Comparison of ENCODE assay signal across 1 cellular context in the genomic region with DNA sequence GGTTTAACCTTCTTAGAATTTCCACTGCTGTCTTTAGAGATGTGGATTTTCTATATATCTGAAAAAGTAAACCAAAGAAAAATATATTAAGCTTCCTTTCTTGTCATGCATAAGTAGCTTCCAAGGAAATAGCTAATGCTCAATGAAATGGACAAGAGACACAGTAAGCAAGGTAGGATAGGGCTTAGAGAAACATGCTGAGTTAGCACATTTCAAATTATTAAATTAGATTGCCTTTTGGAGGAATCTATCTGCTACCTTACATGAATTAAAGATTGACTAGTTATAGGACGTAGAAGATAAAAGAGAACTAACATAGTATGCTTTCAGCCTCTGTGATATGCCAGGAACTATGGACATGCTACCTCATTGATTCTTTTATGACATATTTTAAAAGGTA.
TF ChIP-seq lines count a peak whose summit lies in the region.

No MANE protein-coding gene starts in this region.

TF ChIP-seq in K562, 482 proteins besides CTCF, POLR2A, EP300 and RAD21 (continued from another document):
- TF ChIP-seq, protein P1, sequence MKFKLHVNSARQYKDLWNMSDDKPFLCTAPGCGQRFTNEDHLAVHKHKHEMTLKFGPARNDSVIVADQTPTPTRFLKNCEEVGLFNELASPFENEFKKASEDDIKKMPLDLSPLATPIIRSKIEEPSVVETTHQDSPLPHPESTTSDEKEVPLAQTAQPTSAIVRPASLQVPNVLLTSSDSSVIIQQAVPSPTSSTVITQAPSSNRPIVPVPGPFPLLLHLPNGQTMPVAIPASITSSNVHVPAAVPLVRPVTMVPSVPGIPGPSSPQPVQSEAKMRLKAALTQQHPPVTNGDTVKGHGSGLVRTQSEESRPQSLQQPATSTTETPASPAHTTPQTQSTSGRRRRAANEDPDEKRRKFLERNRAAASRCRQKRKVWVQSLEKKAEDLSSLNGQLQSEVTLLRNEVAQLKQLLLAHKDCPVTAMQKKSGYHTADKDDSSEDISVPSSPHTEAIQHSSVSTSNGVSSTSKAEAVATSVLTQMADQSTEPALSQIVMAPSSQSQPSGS (CRISPR knock-in tag; IDR thresholded peaks at IDR 0.05) = no peak
- TF ChIP-seq, protein P2, sequence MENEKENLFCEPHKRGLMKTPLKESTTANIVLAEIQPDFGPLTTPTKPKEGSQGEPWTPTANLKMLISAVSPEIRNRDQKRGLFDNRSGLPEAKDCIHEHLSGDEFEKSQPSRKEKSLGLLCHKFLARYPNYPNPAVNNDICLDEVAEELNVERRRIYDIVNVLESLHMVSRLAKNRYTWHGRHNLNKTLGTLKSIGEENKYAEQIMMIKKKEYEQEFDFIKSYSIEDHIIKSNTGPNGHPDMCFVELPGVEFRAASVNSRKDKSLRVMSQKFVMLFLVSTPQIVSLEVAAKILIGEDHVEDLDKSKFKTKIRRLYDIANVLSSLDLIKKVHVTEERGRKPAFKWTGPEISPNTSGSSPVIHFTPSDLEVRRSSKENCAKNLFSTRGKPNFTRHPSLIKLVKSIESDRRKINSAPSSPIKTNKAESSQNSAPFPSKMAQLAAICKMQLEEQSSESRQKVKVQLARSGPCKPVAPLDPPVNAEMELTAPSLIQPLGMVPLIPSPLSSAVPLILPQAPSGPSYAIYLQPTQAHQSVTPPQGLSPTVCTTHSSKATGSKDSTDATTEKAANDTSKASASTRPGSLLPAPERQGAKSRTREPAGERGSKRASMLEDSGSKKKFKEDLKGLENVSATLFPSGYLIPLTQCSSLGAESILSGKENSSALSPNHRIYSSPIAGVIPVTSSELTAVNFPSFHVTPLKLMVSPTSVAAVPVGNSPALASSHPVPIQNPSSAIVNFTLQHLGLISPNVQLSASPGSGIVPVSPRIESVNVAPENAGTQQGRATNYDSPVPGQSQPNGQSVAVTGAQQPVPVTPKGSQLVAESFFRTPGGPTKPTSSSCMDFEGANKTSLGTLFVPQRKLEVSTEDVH (IDR thresholded peaks at IDR 0.05; ENCODE audit: low read depth, partially characterized antibody) = no peak
- TF ChIP-seq SMAD2 (IDR thresholded peaks at IDR 0.05; ENCODE audit: low read depth, low read length) = no peak
